8 cellular contexts compared by ENCODE assay signal in genomic region chr16:68590201-68590994, GRCh38. TPM values are rescaled to one million over a fixed set of nuclear protein-coding genes. Genes with fewer than 3 reads are reported as not detected.
DNase-seq lines count a peak whose midpoint lies in the region; ATAC-seq and TF ChIP-seq lines count a peak whose summit lies in the region.

No MANE protein-coding gene starts in this region.

- peaks cover 0 to 20% (median 9%) of the 10 kb centered on the region in 8 donors for H3K9me3 Mint-ChIP-seq in CD4-positive, alpha-beta memory T cell
- peaks cover 10% of the 10 kb centered on the region for H3K9me3 Mint-ChIP-seq in MCF 10A (ENCODE audit: unreplicated experiment)

- H3K27me3 ChIP-seq in CD4-positive, alpha-beta memory T cell (ENCODE audit: insufficient read depth, low read length), result no peaks in the 10 kb centered on the region
- H3K27me3 ChIP-seq in KMS-11 (ENCODE audit: insufficient read depth, low read depth), result no peaks in the 10 kb centered on the region
- H3K27me3 ChIP-seq in WERI-Rb-1 (ENCODE audit: insufficient read depth, low read depth, severe bottlenecking), result no peaks in the 10 kb centered on the region
- H3K27me3 ChIP-seq in left lung, result no peaks in the 10 kb centered on the region

- peak; percentile 37 for TF ChIP-seq CTCF in KMS-11 (conservative IDR thresholded peaks at IDR 0.05; ENCODE audit: low read depth, low read length)
- TF ChIP-seq CTCF in WERI-Rb-1 (IDR thresholded peaks at IDR 0.05; ENCODE audit: low read depth, low read length), result peak; percentile 91
- peak; percentile 98 for TF ChIP-seq CTCF in MCF 10A (IDR thresholded peaks at IDR 0.05; ENCODE audit: unreplicated experiment)
- peak; percentile 53 to 82 for TF ChIP-seq CTCF in left lung (IDR thresholded peaks at IDR 0.05)

- POLR2A ChIA-PET in CD4-positive, alpha-beta memory T cell (lab: Charles Lee; ENCODE audit: partially characterized antibody), result interaction anchor here (1.2 to 1.4 kb wide), 2 partner anchors 48 to 55 kb away, joined by 3 read pairs; no protein-coding TSS in a partner anchor
- POLR2A ChIA-PET in MCF 10A (lab: Yijun Ruan, JAX), result interaction anchor here (0.6 to 3.2 kb wide), 24 partner anchors 10 to 1378 kb away, joined by 3 to 23 read pairs (median 5); partner anchors contain the start of genes CDH1 and CDH3

- H3K36me3 ChIP-seq in CD4-positive, alpha-beta memory T cell (ENCODE audit: insufficient read depth, low read length), result no peaks in the 10 kb centered on the region
- H3K36me3 ChIP-seq in KMS-11 (ENCODE audit: insufficient read depth) (no peaks in the 10 kb centered on the region), WERI-Rb-1 (no peaks in the 10 kb centered on the region), left lung (no peaks in the 10 kb centered on the region)

- H2AFZ ChIP-seq in KMS-11 (ENCODE audit: low read depth), result no peak overlapping the region

- peak overlapping the region in 6 of 8 donors; percentile 29 to 73 (median 49) for H3K4me3 Mint-ChIP-seq in CD4-positive, alpha-beta memory T cell
- H3K4me3 Mint-ChIP-seq in MCF 10A (ENCODE audit: unreplicated experiment), result no peak overlapping the region

- no peaks in the 10 kb centered on the region for H3K9me3 ChIP-seq in CD4-positive, alpha-beta memory T cell (ENCODE audit: control insufficient read depth in 1 of 2, low read length in 2 of 2)
- H3K9me3 ChIP-seq in WERI-Rb-1 (ENCODE audit: severe bottlenecking), result no peaks in the 10 kb centered on the region
- H3K9me3 ChIP-seq in left lung, result no peaks in the 10 kb centered on the region

- no peak overlapping the region for H3K27ac ChIP-seq in CD4-positive, alpha-beta memory T cell (ENCODE audit: low read depth, low read length)
- H3K27ac ChIP-seq in KMS-11 (no peak overlapping the region), WERI-Rb-1 (0 out of 2 replicates have a peak overlapping the region, but pooled peaks have one; percentile 12), left lung (no peak overlapping the region)

- no peak overlapping the region for H3K27ac Mint-ChIP-seq in CD4-positive, alpha-beta memory T cell
- no peak overlapping the region for H3K27ac Mint-ChIP-seq in MCF 10A (ENCODE audit: low read depth, unreplicated experiment)

- H3K4me3 ChIP-seq in CD4-positive, alpha-beta memory T cell (ENCODE audit: low read length in 2 of 2), result no peak overlapping the region
- H3K4me3 ChIP-seq in KMS-11 (IDR thresholded peaks at IDR 0.05; ENCODE audit: insufficient read depth, low read depth, low read length), result no peak overlapping the region
- peak overlapping the region; percentile 18; the same call in 1 of the 2 replicates for H3K4me3 ChIP-seq in WERI-Rb-1 (ENCODE audit: low read depth, low read length)
- no peak overlapping the region for H3K4me3 ChIP-seq in left lung

- peaks cover 0 to 4% (median 3%) of the 10 kb centered on the region in 4 donors for H3K4me1 Mint-ChIP-seq in CD4-positive, alpha-beta memory T cell
- H3K4me1 Mint-ChIP-seq in MCF 10A (ENCODE audit: insufficient read depth, unreplicated experiment), result peaks cover 6% of the 10 kb centered on the region

- peak; percentile 22 to 42 (median 33) for DNase-seq in CD4-positive, alpha-beta memory T cell
- DNase-seq in WERI-Rb-1 (peak; percentile 82), MCF 10A (ENCODE audit: unreplicated experiment) (peak; percentile 79), left lung (peak; percentile 57 to 92), NCI-H2227 treated with DMSO at 0.1 percent for 48 hours (lab: John Stamatoyannopoulos, UW) (no peak)
- DNase-seq in stimulated activated CD8-positive, alpha-beta memory T cell treated with anti-CD3 and anti-CD28 coated beads, Interleukin-15, amount 100 ng/mL, for 1 hour (ENCODE audit: low read depth), result peak; percentile 33

- intact Hi-C loops in CD4-positive, alpha-beta memory T cell (cut with micrococcal nuclease), result no loop called here
- intact Hi-C loops in MCF 10A (cut with micrococcal nuclease) (loop anchor here (2.0 kb wide), 5 partner anchors 62 to 256 kb away; no protein-coding TSS in a partner anchor), left lung (cut with DNase I) (no loop called here)

- BruUV-seq in MCF 10A (replicated peaks; lab: Mats Ljungman, UMichigan), result no TSS peak

- no peak overlapping the region for H3K4me2 ChIP-seq in KMS-11

- no peak overlapping the region for H3K9ac ChIP-seq in KMS-11

- no peaks in the 10 kb centered on the region for H3K79me2 ChIP-seq in KMS-11 (ENCODE audit: insufficient read depth, low read depth)

- H3K36me3 Mint-ChIP-seq in CD4-positive, alpha-beta memory T cell, result peaks cover 0 to 1% of the 10 kb centered on the region in 2 donors
- H3K36me3 Mint-ChIP-seq in MCF 10A (ENCODE audit: insufficient read depth, unreplicated experiment), result no peaks in the 10 kb centered on the region

- no peaks in the 10 kb centered on the region for H3K4me1 ChIP-seq in CD4-positive, alpha-beta memory T cell (ENCODE audit: insufficient read depth, low read length)
- no peaks in the 10 kb centered on the region for H3K4me1 ChIP-seq in KMS-11 (ENCODE audit: low read depth, poor library complexity, severe bottlenecking)
- H3K4me1 ChIP-seq in left lung, result no peaks in the 10 kb centered on the region

- H3K27me3 Mint-ChIP-seq in CD4-positive, alpha-beta memory T cell, result peaks cover 1% of the 10 kb centered on the region in 2 donors
- H3K27me3 Mint-ChIP-seq in MCF 10A (ENCODE audit: insufficient read depth, unreplicated experiment), result no peaks in the 10 kb centered on the region

- H4K20me1 ChIP-seq in KMS-11 (ENCODE audit: insufficient read depth), result no peaks in the 10 kb centered on the region

- ATAC-seq in left lung, result peak; percentile 100
- no peak for ATAC-seq in GM18868 (IDR thresholded peaks at IDR 0.05; ENCODE audit: unreplicated experiment)

- CTCF ChIA-PET in CD4-positive, alpha-beta memory T cell (lab: Charles Lee; ENCODE audit: partially characterized antibody), result interaction anchor here (0.6 to 3.3 kb wide), 20 partner anchors 9 to 1358 kb away, joined by 3 to 61 read pairs (median 5); partner anchors contain the start of gene ZFP90
- CTCF ChIA-PET in MCF 10A (lab: Yijun Ruan, JAX), result interaction anchor here (0.6 to 4.4 kb wide), 59 partner anchors 9 to 542 kb away, joined by 3 to 64 read pairs (median 6); partner anchors contain the start of genes CDH1, CDH3, CHTF8 and TANGO6

RNA-seq across cellular contexts. Expression of gene ZFP90, which starts 51.3 kb away (rescaled TPM):
- total RNA-seq in CD4-positive, alpha-beta memory T cell, result 10 to 100 TPM; 53.6 to 55.3 TPM
- 10 to 100 TPM; 20.2 to 26.4 TPM for polyA plus RNA-seq in CD4-positive, alpha-beta memory T cell
- 25.5 and 29.3 TPM in 2 replicates for total RNA-seq in MCF 10A (2022)
- total RNA-seq in left lung, result 10 to 100 TPM; 16.8 to 23.3 TPM

RNA-seq across cellular contexts. Expression of gene CDH3, which starts 54.7 kb away (rescaled TPM):
- total RNA-seq in CD4-positive, alpha-beta memory T cell, result under 1 TPM; 0.39 to 0.47 TPM
- polyA plus RNA-seq in CD4-positive, alpha-beta memory T cell, result not detected
- total RNA-seq in MCF 10A (2022), result 74.4 and 107 TPM in 2 replicates
- total RNA-seq in left lung, result 10 to 100 TPM; 12.8 to 59.7 TPM

Comparison
In these comparisons a context has a peak if more than half of its experiments do, and no peak if none do; other contexts are left out.
1. CTCF ChIP-seq: peak in every context shown above with its lines; median percentile 98 in MCF 10A; 91 in WERI-Rb-1; 68 in left lung; 37 in KMS-11.
2. RNA of gene CDH3, which starts 54.7 kb away (total RNA-seq): 74.4 to 107 TPM in MCF 10A and 12.8 to 59.7 TPM in left lung; 0.39 to 0.47 TPM in CD4-positive, alpha-beta memory T cell; every median in the first group is over 4 times any median in the second.